Comparison of ENCODE assay signal across 8 cellular contexts in genomic region chr10:120850911-120851865, GRCh38. TPM values are rescaled to one million over a fixed set of nuclear protein-coding genes. Genes with fewer than 3 reads are reported as not detected.
DNase-seq lines count a peak whose midpoint lies in the region; ATAC-seq and TF ChIP-seq lines count a peak whose summit lies in the region.

WDR11 (plus strand) TSS chr10:120851362; CDS start chr10:120851421, 59 bp downstream.

- no peaks in the 10 kb centered on the region for H4K20me1 ChIP-seq in fibroblast of lung (ENCODE audit: control insufficient read depth, extremely low read depth, insufficient read depth, low read length)

- CTCF ChIA-PET in naive thymus-derived CD4-positive, alpha-beta T cell (lab: Charles Lee): no interaction called here

- H3K9me3 Mint-ChIP-seq in activated T-helper 17 cell treated with anti-CD3 and anti-CD28 coated beads, Interleukin-2, amount 50 U/mL, for 72 hours: no peaks in the 10 kb centered on the region
- peaks cover 0 to 2% (median 0%) of the 10 kb centered on the region in 11 donors for H3K9me3 Mint-ChIP-seq in naive thymus-derived CD4-positive, alpha-beta T cell
- H3K9me3 Mint-ChIP-seq in stimulated activated memory B cell treated with anti-CD40 and anti-IgM and Interleukin-4, amounts not matched to agents 10 μg/mL and 1 μg/mL and 100 μg/mL, for 72 hours: peaks cover 3% of the 10 kb centered on the region

- H3K79me2 ChIP-seq in fibroblast of lung (ENCODE audit: control insufficient read depth, insufficient read depth, low read length): peaks cover 29% of the 10 kb centered on the region

- no peaks in the 10 kb centered on the region for H3K27me3 ChIP-seq in fibroblast of lung (ENCODE audit: control insufficient read depth, insufficient read depth, low read length)
- no peaks in the 10 kb centered on the region for H3K27me3 ChIP-seq in naive thymus-derived CD4-positive, alpha-beta T cell (ENCODE audit: control insufficient read depth in 2 of 2, insufficient read depth in 2 of 2, low read length in 2 of 2)

- intact Hi-C loops in naive thymus-derived CD4-positive, alpha-beta T cell (cut with micrococcal nuclease): loop anchor here (1.0 to 10.0 kb wide), 6 partner anchors 11 to 1524 kb away; partner anchors contain the start of genes ATE1 (in 1 of the 2), NSMCE4A (in 1 of the 2) and PLEKHA1 (in 1 of the 2)

- peaks cover 29% of the 10 kb centered on the region for H3K4me1 Mint-ChIP-seq in activated T-helper 17 cell treated with anti-CD3 and anti-CD28 coated beads, Interleukin-2, amount 50 U/mL, for 72 hours
- H3K4me1 Mint-ChIP-seq in naive thymus-derived CD4-positive, alpha-beta T cell: peaks cover 30 to 56% (median 53%) of the 10 kb centered on the region in 7 donors
- peaks cover 70% of the 10 kb centered on the region for H3K4me1 Mint-ChIP-seq in stimulated activated memory B cell treated with anti-CD40 and anti-IgM and Interleukin-4, amounts not matched to agents 10 μg/mL and 1 μg/mL and 100 μg/mL, for 72 hours

- POLR2A ChIA-PET in naive thymus-derived CD4-positive, alpha-beta T cell (lab: Charles Lee): interaction anchor here (1.0 kb wide), 1 partner anchor 9 kb away, joined by 3 read pairs; no protein-coding TSS in a partner anchor

- peaks cover 4% of the 10 kb centered on the region for H3K4me1 ChIP-seq in fibroblast of lung (ENCODE audit: control insufficient read depth, extremely low read depth, insufficient read depth, low read length)
- H3K4me1 ChIP-seq in naive thymus-derived CD4-positive, alpha-beta T cell (ENCODE audit: control insufficient read depth in 2 of 2, insufficient read depth in 2 of 2, low read length in 2 of 2): peaks cover 19% of the 10 kb centered on the region in 2 donors

- peak; percentile 96 for ATAC-seq in GM21825 (IDR thresholded peaks at IDR 0.05; ENCODE audit: unreplicated experiment)
- ATAC-seq in activated T-helper 17 cell treated with anti-CD3 and anti-CD28 coated beads, Interleukin-2, amount 50 U/mL, for 72 hours (replicated peaks): peak; percentile 92
- peak; percentile 92 for ATAC-seq in naive thymus-derived CD4-positive, alpha-beta T cell
- peak; percentile 98 for ATAC-seq in stimulated activated memory B cell treated with anti-CD40 and anti-IgM and Interleukin-4, amounts not matched to agents 10 μg/mL and 1 μg/mL and 100 μg/mL, for 72 hours

- peak within 1 kb of the TSS; percentile 97 for H3K4me3 Mint-ChIP-seq in activated T-helper 17 cell treated with anti-CD3 and anti-CD28 coated beads, Interleukin-2, amount 50 U/mL, for 72 hours
- H3K4me3 Mint-ChIP-seq in naive thymus-derived CD4-positive, alpha-beta T cell: peak within 1 kb of the TSS; percentile 93 to 100 (median 97)
- peak within 1 kb of the TSS; percentile 93 for H3K4me3 Mint-ChIP-seq in stimulated activated memory B cell treated with anti-CD40 and anti-IgM and Interleukin-4, amounts not matched to agents 10 μg/mL and 1 μg/mL and 100 μg/mL, for 72 hours

- H3K4me2 ChIP-seq in fibroblast of lung (ENCODE audit: extremely low read depth, insufficient read depth, low read length): peak within 1 kb of the TSS; percentile 88

- peak within 1 kb of the TSS; percentile 60 to 93 (median 76) for H3K4me3 ChIP-seq in fibroblast of lung (replicated peaks in 1 of 4; ENCODE audit: control extremely low read depth in 1 of 4, insufficient read depth in 1 of 4, low read depth in 3 of 4, low read length in 4 of 4)
- peak within 1 kb of the TSS; percentile 88 for H3K4me3 ChIP-seq in naive thymus-derived CD4-positive, alpha-beta T cell (ENCODE audit: low read length)

- H3K27ac Mint-ChIP-seq in activated T-helper 17 cell treated with anti-CD3 and anti-CD28 coated beads, Interleukin-2, amount 50 U/mL, for 72 hours: peak within 1 kb of the TSS; percentile 98
- peak within 1 kb of the TSS; percentile 91 to 98 (median 97) for H3K27ac Mint-ChIP-seq in naive thymus-derived CD4-positive, alpha-beta T cell
- peak within 1 kb of the TSS; percentile 93 for H3K27ac Mint-ChIP-seq in stimulated activated memory B cell treated with anti-CD40 and anti-IgM and Interleukin-4, amounts not matched to agents 10 μg/mL and 1 μg/mL and 100 μg/mL, for 72 hours

- H3K9ac ChIP-seq in fibroblast of lung (ENCODE audit: insufficient read depth, low read length): peak within 1 kb of the TSS; percentile 82

- H3K9me3 ChIP-seq in KOPT-K1 (ENCODE audit: insufficient read depth, low read length, poor library complexity, severe bottlenecking) (peaks cover 3% of the 10 kb centered on the region), fibroblast of lung (ENCODE audit: control insufficient read depth, insufficient read depth, low read depth, low read length) (no peaks in the 10 kb centered on the region)
- no peaks in the 10 kb centered on the region for H3K9me3 ChIP-seq in naive thymus-derived CD4-positive, alpha-beta T cell (ENCODE audit: control insufficient read depth in 2 of 3, low read length in 3 of 3)

- no peaks in the 10 kb centered on the region for H3K27me3 Mint-ChIP-seq in activated T-helper 17 cell treated with anti-CD3 and anti-CD28 coated beads, Interleukin-2, amount 50 U/mL, for 72 hours
- no peaks in the 10 kb centered on the region for H3K27me3 Mint-ChIP-seq in naive thymus-derived CD4-positive, alpha-beta T cell
- no peaks in the 10 kb centered on the region for H3K27me3 Mint-ChIP-seq in stimulated activated memory B cell treated with anti-CD40 and anti-IgM and Interleukin-4, amounts not matched to agents 10 μg/mL and 1 μg/mL and 100 μg/mL, for 72 hours

- DNase-seq in Daoy (ENCODE audit: low read depth) (peak; percentile 89), RPMI8226 (peak; percentile 80), fibroblast of lung (ENCODE audit: low read depth in 2 of 2) (peak; percentile 92 to 94)
- DNase-seq in naive thymus-derived CD4-positive, alpha-beta T cell: peak; percentile 36 to 77 (median 51)

- H3K36me3 Mint-ChIP-seq in activated T-helper 17 cell treated with anti-CD3 and anti-CD28 coated beads, Interleukin-2, amount 50 U/mL, for 72 hours (ENCODE audit: low read depth): peaks cover 33% of the 10 kb centered on the region
- H3K36me3 Mint-ChIP-seq in naive thymus-derived CD4-positive, alpha-beta T cell: peaks cover 3 to 28% (median 21%) of the 10 kb centered on the region in 5 donors
- peaks cover 36% of the 10 kb centered on the region for H3K36me3 Mint-ChIP-seq in stimulated activated memory B cell treated with anti-CD40 and anti-IgM and Interleukin-4, amounts not matched to agents 10 μg/mL and 1 μg/mL and 100 μg/mL, for 72 hours

- peaks cover 18% of the 10 kb centered on the region for H3K36me3 ChIP-seq in KOPT-K1 (ENCODE audit: insufficient read depth, low read length)
- H3K36me3 ChIP-seq in fibroblast of lung (ENCODE audit: control insufficient read depth, insufficient read depth, low read length): no peaks in the 10 kb centered on the region
- H3K36me3 ChIP-seq in naive thymus-derived CD4-positive, alpha-beta T cell (ENCODE audit: control insufficient read depth in 2 of 3, insufficient read depth in 3 of 3, low read length in 3 of 3): peaks cover 0 to 7% (median 0%) of the 10 kb centered on the region in 3 experiments

- H3K27ac ChIP-seq in KOPT-K1 (ENCODE audit: low read depth, low read length, poor library complexity, severe bottlenecking) (peak within 1 kb of the TSS; percentile 61), fibroblast of lung (ENCODE audit: insufficient read depth, low read length) (peak within 1 kb of the TSS; percentile 72)
- H3K27ac ChIP-seq in naive thymus-derived CD4-positive, alpha-beta T cell (ENCODE audit: low read depth, low read length): peak within 1 kb of the TSS; percentile 82

- peak within 1 kb of the TSS; percentile 96 for H2AFZ ChIP-seq in fibroblast of lung (ENCODE audit: low read length)

- no peak for TF ChIP-seq CTCF in fibroblast of lung (conservative IDR thresholded peaks at IDR 0.05 in 1 of 2, IDR thresholded peaks at IDR 0.05 in 1 of 2; ENCODE audit: low read depth in 1 of 2, low read length in 2 of 2)

RNA-seq across cellular contexts. Expression of gene WDR11, which starts in this region (rescaled TPM):
- 20.2 and 21.9 TPM in 2 replicates for total RNA-seq in Daoy (2014; rRNA removed; shearing (Covaris generic))
- 10 to 100 TPM; 29.0 to 30.2 TPM for total RNA-seq in activated T-helper 17 cell treated with anti-CD3 and anti-CD28 coated beads, Interleukin-2, amount 50 U/mL, for 72 hours
- 73.7 and 89.5 TPM in 2 replicates for total RNA-seq in fibroblast of lung
- 53.9 and 61.4 TPM in 2 replicates for polyA plus RNA-seq in fibroblast of lung
- 28.2 and 33.8 TPM in 2 replicates for polyA plus RNA-seq in fibroblast of lung (2012)
- polyA minus RNA-seq in fibroblast of lung (ENCODE audit: low replicate concordance): 71.6 and 86.5 TPM in 2 replicates
- 10 to 100 TPM; 20.5 to 78.1 (median 44.6) TPM for total RNA-seq in naive thymus-derived CD4-positive, alpha-beta T cell
- polyA plus RNA-seq in naive thymus-derived CD4-positive, alpha-beta T cell: 10 to 100 TPM; 12.6 to 16.4 TPM

Comparison
In these comparisons a context has a peak if more than half of its experiments do, and no peak if none do; other contexts are left out.
1. Peak in every context shown above with its lines: DNase-seq, ATAC-seq, H3K4me3 ChIP-seq and H3K27ac ChIP-seq.